ENCODE assay signal across 23 cellular contexts in genomic region chr4:169163947-169164668, GRCh38.
"Had no signal": no experiment of that assay in that cellular context is flagged by ENCODE, and none has a peak within 500 bp of the region (broad histone marks: within the 10 kb centered on the region; RNA-seq: fewer than 3 reads in every experiment).

No MANE protein-coding gene starts in this region.

- H3K9me3 ChIP-seq: gastroesophageal sphincter, heart right ventricle, suprapubic skin, upper lobe of left lung had no signal

- H3K27me3 Mint-ChIP-seq: progenitor cell of endocrine pancreas had no signal

- H3K36me3 ChIP-seq: gastroesophageal sphincter, heart right ventricle, suprapubic skin, upper lobe of left lung had no signal

- H3K9me3 Mint-ChIP-seq: activated naive CD4-positive, alpha-beta T cell treated with anti-CD3 and anti-CD28 coated beads for 36 hours; activated naive CD8-positive, alpha-beta T cell treated with anti-CD3 and anti-CD28 coated beads, Interleukin-2, amount 50 U/mL, for 24 hours; activated T-helper 2 cell treated with anti-CD3 and anti-CD28 coated beads, Interferon-gamma antibody, Interleukin-2, Interleukin-4, amounts not matched to agents 10 μg/mL and 5 μg/mL and 100 μg/mL, durations not matched to agents 14 hours and 24 hours and 36 hours; endodermal cell; natural killer cell had no signal

- H3K4me1 Mint-ChIP-seq: activated naive CD8-positive, alpha-beta T cell treated with anti-CD3 and anti-CD28 coated beads, Interleukin-2, amount 50 U/mL, for 24 hours had no signal

- H3K4me3 ChIP-seq: dorsolateral prefrontal cortex, gastroesophageal sphincter, heart right ventricle, smooth muscle cell, suprapubic skin, upper lobe of left lung had no signal

- H3K27me3 ChIP-seq: dorsolateral prefrontal cortex, gastroesophageal sphincter, heart right ventricle, suprapubic skin, upper lobe of left lung had no signal

- H3K36me3 Mint-ChIP-seq: natural killer cell had no signal

- H3K4me3 Mint-ChIP-seq: activated naive CD4-positive, alpha-beta T cell treated with anti-CD3 and anti-CD28 coated beads for 36 hours; activated naive CD8-positive, alpha-beta T cell treated with anti-CD3 and anti-CD28 coated beads, Interleukin-2, amount 50 U/mL, for 24 hours; endodermal cell; natural killer cell had no signal

- ATAC-seq: activated naive CD8-positive, alpha-beta T cell treated with anti-CD3 and anti-CD28 coated beads, Interleukin-2, amount 50 U/mL, for 24 hours; gastroesophageal sphincter; heart right ventricle; left cardiac atrium; natural killer cell; right cardiac atrium; stimulated activated naive CD8-positive, alpha-beta T cell treated with anti-CD3 and anti-CD28 coated beads, Interleukin-15, Interleukin-2, amounts not matched to agents 100 U/mL and 50 U/mL, for 24 hours had no signal

- H3K27ac Mint-ChIP-seq: activated naive CD4-positive, alpha-beta T cell treated with anti-CD3 and anti-CD28 coated beads for 36 hours; activated naive CD8-positive, alpha-beta T cell treated with anti-CD3 and anti-CD28 coated beads, Interleukin-2, amount 50 U/mL, for 24 hours; activated T-helper 2 cell treated with anti-CD3 and anti-CD28 coated beads, Interferon-gamma antibody, Interleukin-2, Interleukin-4, amounts not matched to agents 10 μg/mL and 5 μg/mL and 100 μg/mL, durations not matched to agents 14 hours and 24 hours and 36 hours; natural killer cell had no signal

- H3K27ac ChIP-seq: dorsolateral prefrontal cortex, gastroesophageal sphincter, heart right ventricle, suprapubic skin, upper lobe of left lung had no signal

- DNase-seq: activated CD4-positive, alpha-beta T cell treated with anti-CD3 and anti-CD28 coated beads, Interleukin-2, amount 50 U/mL, for 4 hours; activated CD4-positive, CD25-positive, alpha-beta regulatory T cell treated with anti-CD3 and anti-CD28 coated beads, Interleukin-2, amount 50 U/mL, for 72 hours; activated naive CD4-positive, alpha-beta T cell treated with anti-CD3 and anti-CD28 coated beads for 36 hours; activated naive CD8-positive, alpha-beta T cell treated with anti-CD3 and anti-CD28 coated beads, Interleukin-2, amount 50 U/mL, for 24 hours; activated T-cell treated with anti-CD3 and anti-CD28 coated beads, Interleukin-2, amount 50 U/mL, for 1 hour; dorsolateral prefrontal cortex; endodermal cell; heart right ventricle; left cardiac atrium; natural killer cell; nucleus accumbens; right cardiac atrium; stimulated activated CD4-positive, alpha-beta T cell treated with anti-CD3 and anti-CD28 coated beads, Interleukin-4, amount 100 ng/mL, for 4 hours; stimulated activated CD8-positive, alpha-beta memory T cell treated with anti-CD3 and anti-CD28 coated beads, Interleukin-4, amount 100 ng/mL, for 48 hours; stimulated activated naive CD8-positive, alpha-beta T cell treated with anti-CD3 and anti-CD28 coated beads, Interleukin-15, Interleukin-2, amounts not matched to agents 100 U/mL and 50 U/mL, for 24 hours; T-helper 1 cell; T1000; upper lobe of left lung had no signal
